ENCODE assay signal across 8 cellular contexts in the genomic region with DNA sequence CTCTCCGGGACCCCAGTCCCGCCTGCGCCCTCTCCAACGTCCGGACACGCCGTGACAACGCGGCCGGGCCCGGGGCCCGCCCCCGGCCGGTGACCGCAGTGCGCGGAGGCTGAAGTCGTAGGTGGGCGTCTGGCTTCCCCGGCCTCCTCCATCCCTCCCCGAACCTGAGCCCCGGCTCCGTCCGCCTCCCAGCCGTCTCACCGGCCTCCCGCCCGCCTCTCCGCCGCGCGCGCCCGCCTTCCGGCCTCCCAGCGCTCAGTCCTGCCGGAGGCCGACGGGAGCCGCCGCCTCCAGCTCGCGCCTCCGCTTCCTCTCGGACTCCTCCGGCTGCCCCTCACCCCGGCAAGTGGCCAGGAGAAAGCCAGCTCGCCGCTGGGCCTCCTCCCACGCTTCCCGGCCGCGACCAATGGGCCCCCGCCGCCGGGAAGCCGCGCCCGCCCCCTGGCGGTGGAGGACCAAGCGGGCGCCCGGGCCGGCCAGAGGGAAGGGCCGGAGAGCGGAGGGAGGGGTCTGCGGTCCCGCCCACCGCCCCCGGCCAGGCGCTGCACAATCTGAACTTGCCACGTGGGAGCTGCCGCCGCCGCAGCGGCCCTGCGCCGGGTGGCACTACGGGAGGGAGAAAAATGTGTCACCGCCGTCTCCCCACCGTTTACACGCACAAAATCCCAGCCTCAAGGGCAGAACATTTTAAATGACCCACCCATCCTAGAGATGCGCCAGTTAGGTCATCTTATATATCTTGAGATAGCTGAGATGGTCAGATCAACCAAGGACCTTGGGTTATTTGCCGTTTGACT. TPM values are rescaled to one million over a fixed set of nuclear protein-coding genes. Genes with fewer than 3 reads are reported as not detected.
A peak's percentile ranks its signal among the peaks of the same experiment; 100 is the strongest.
DNase-seq lines count a peak whose midpoint lies in the region; ATAC-seq and TF ChIP-seq lines count a peak whose summit lies in the region.

A gene with protein sequence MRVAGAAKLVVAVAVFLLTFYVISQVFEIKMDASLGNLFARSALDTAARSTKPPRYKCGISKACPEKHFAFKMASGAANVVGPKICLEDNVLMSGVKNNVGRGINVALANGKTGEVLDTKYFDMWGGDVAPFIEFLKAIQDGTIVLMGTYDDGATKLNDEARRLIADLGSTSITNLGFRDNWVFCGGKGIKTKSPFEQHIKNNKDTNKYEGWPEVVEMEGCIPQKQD (minus strand): TSS at position 348 of the 797 bp plus-strand sequence. CDS start 13,339 bp downstream, outside the sequence.

- no peaks in the 10 kb centered on the region for H3K27me3 ChIP-seq in heart right ventricle
- H3K27me3 ChIP-seq in upper lobe of right lung: no peaks in the 10 kb centered on the region

- DNase-seq in NCI-H1105 treated with DMSO at 0.1 percent for 48 hours (lab: John Stamatoyannopoulos, UW) (peak; percentile 87), T follicular helper cell (ENCODE audit: low read depth) (peak; percentile 52), heart right ventricle (peak; percentile 92 to 94), posterior vena cava (ENCODE audit: low spot score) (peak; percentile 98), upper lobe of right lung (peak; percentile 96)

- WGBS in adipose tissue, 3 donors: 1 to 2% (median 1%) methylated on average over 52 to 85 of the region's 85 CpGs
- WGBS in heart right ventricle, 2 donors: 0 to 1% methylated on average over 76 to 85 of the region's 85 CpGs

- TF ChIP-seq CTCF in GM12874 (IDR thresholded peaks at IDR 0.05; ENCODE audit: insufficient read depth, low read depth, low read length) (peak; percentile 83), heart right ventricle (IDR thresholded peaks at IDR 0.05) (peak; percentile 91 to 99 (median 97)), upper lobe of right lung (IDR thresholded peaks at IDR 0.05) (peak; percentile 96)

- H3K9me3 ChIP-seq in heart right ventricle (peaks cover 0 to 4% (median 0%) of the 10 kb centered on the region in 11 donors), upper lobe of right lung (no peaks in the 10 kb centered on the region)

- H3K4me3 ChIP-seq in heart right ventricle: peak within 1 kb of the TSS; percentile 27 to 90 (median 81)
- H3K4me3 ChIP-seq in upper lobe of right lung: peak within 1 kb of the TSS; percentile 73

- ATAC-seq in HG02678 (IDR thresholded peaks at IDR 0.05; ENCODE audit: unreplicated experiment) (peak; percentile 81), heart right ventricle (peak; percentile 97 to 100 (median 99)), upper lobe of right lung (peak; percentile 100)

- intact Hi-C loops in heart right ventricle (cut with DNase I): loop anchor here in 2 of 10 donors (5.0 kb wide), 2 partner anchors 41 to 51 kb away; no protein-coding TSS in a partner anchor
- intact Hi-C loops in posterior vena cava (cut with DNase I): no loop called here
- intact Hi-C loops in upper lobe of right lung (cut with DNase I): no loop called here

- H3K27ac ChIP-seq in adipose tissue (ENCODE audit: low read depth, low read length) (no peak within 1 kb of the TSS), heart right ventricle (peak within 1 kb of the TSS; percentile 20 to 92 (median 88)), upper lobe of right lung (peak within 1 kb of the TSS; percentile 81)

- peaks cover 0 to 28% (median 13%) of the 10 kb centered on the region in 9 donors for H3K4me1 ChIP-seq in heart right ventricle
- peaks cover 19% of the 10 kb centered on the region for H3K4me1 ChIP-seq in upper lobe of right lung

- peaks cover 0 to 5% (median 0%) of the 10 kb centered on the region in 9 donors for H3K36me3 ChIP-seq in heart right ventricle
- no peaks in the 10 kb centered on the region for H3K36me3 ChIP-seq in upper lobe of right lung

RNA-seq across cellular contexts. Expression of the gene that starts here (rescaled TPM):
- polyA plus RNA-seq in adipose tissue (10 to 100 TPM; 26.6 to 46.7 (median 28.8) TPM), heart right ventricle (10 to 100 TPM; 16.5 to 60.8 TPM)
- total RNA-seq in heart right ventricle (10 to 100 TPM; 33.3 to 51.8 (median 43.0) TPM), posterior vena cava (10 to 100 TPM; 71.4 to 93.4 TPM), upper lobe of right lung (51.4 TPM)
